ENCODE assay signal across 12 cellular contexts in the genomic region with DNA sequence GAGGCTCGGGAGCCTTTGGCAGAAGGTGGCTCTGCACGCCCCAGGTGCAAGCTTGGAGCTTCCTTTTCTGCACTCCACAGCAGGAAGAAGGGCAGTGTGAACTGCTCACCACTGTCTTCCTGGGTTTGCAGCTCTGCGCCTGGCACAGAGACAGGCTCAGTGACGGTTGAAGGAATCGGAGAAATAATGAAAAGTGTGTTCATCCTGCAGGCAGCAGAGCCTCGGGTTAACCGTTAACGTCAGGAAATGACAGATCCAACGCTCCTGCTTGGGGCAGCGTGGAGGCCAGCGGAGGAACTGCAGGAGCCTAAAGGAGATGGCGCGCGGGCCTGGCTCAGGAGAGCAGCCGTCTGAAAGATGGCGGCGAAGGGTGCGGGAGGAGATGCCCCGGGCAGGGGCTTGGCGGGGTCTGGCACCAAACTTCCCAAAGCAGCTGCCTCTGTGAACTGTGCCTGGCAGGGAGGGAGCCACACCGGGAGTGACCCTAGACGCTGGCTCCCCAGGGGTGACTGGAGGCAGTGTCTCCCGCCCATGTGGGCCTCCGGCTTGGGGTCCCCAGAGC. TPM values are rescaled to one million over a fixed set of nuclear protein-coding genes. Genes with fewer than 3 reads are reported as not detected.
DNase-seq lines count a peak whose midpoint lies in the region; ATAC-seq, FAIRE-seq and TF ChIP-seq lines count a peak whose summit lies in the region.
"Had no signal": no experiment of that assay in that cellular context is flagged by ENCODE, and none has a peak within 500 bp of the region (broad histone marks: within the 10 kb centered on the region; RNA-seq: fewer than 3 reads in every experiment).

No MANE protein-coding gene starts in this region.

- DNase-seq in AG04449 (ENCODE audit: low read depth, low spot score) (no peak), kidney glomerular epithelial cell (lab: John Stamatoyannopoulos, UW) (peak; percentile 27), small intestine (no peak), NCI-H69 (lab: John Stamatoyannopoulos, UW) (no peak), vagina (ENCODE audit: extremely low spot score in 2 of 2) (no peak), nucleus accumbens (lab: John Stamatoyannopoulos, UW) (no peak)
- peak; percentile 3 for DNase-seq in activated T-cell treated with anti-CD3 and anti-CD28 coated beads, Interleukin-2, amount 50 U/mL, for 4 hours
- DNase-seq: activated CD4-positive, alpha-beta memory T cell treated with anti-CD3 and anti-CD28 coated beads, Interleukin-2, amount 10 ng/mL, durations not matched to agents 7 days and 5 days; occipital lobe had no signal

- TF ChIP-seq CTCF in AG04449 (IDR thresholded peaks at IDR 0.05; ENCODE audit: insufficient read depth, low read length, missing control alignments) (peak; percentile 47), GM12872 (IDR thresholded peaks at IDR 0.05; ENCODE audit: insufficient read depth, low read depth, low read length) (peak; percentile 38; the same call in 1 of the 3 replicates), vagina (IDR thresholded peaks at IDR 0.05) (no peak)

- no peaks in the 10 kb centered on the region for H3K36me3 Mint-ChIP-seq in activated T-cell treated with anti-CD3 and anti-CD28 coated beads, Interleukin-2, amount 50 U/mL, for 4 hours (ENCODE audit: insufficient read depth)

- no peak overlapping the region for H3K4me3 ChIP-seq in AG04449 (ENCODE audit: low read depth, low read length)
- H3K4me3 ChIP-seq in small intestine (ENCODE audit: low read depth in 1 of 2, low read length in 2 of 2), result no peak overlapping the region
- no peak overlapping the region for H3K4me3 ChIP-seq in vagina
- H3K4me3 ChIP-seq: stomach had no signal

- no peak overlapping the region for H3K27ac ChIP-seq in small intestine (ENCODE audit: low read depth in 1 of 2, low read length in 1 of 2)
- H3K27ac ChIP-seq in vagina, result no peak overlapping the region
- H3K27ac ChIP-seq: stomach had no signal

- H3K4me3 Mint-ChIP-seq in activated T-cell treated with anti-CD3 and anti-CD28 coated beads, Interleukin-2, amount 50 U/mL, for 4 hours, result no peak overlapping the region
- H3K4me3 Mint-ChIP-seq: activated CD4-positive, alpha-beta memory T cell treated with anti-CD3 and anti-CD28 coated beads, Interleukin-2, amount 10 ng/mL, durations not matched to agents 7 days and 5 days had no signal

- POLR2A ChIA-PET in AG04449 (lab: Yijun Ruan, JAX), result no interaction called here

- H3K36me3 ChIP-seq in small intestine (ENCODE audit: control insufficient read depth in 2 of 2, insufficient read depth in 2 of 2, low read length in 2 of 2) (no peaks in the 10 kb centered on the region), vagina (no peaks in the 10 kb centered on the region)
- H3K36me3 ChIP-seq: stomach had no signal

- no peaks in the 10 kb centered on the region for H3K9me3 ChIP-seq in small intestine (ENCODE audit: control insufficient read depth, low read depth)
- no peaks in the 10 kb centered on the region for H3K9me3 ChIP-seq in vagina
- H3K9me3 ChIP-seq: stomach had no signal

- peaks cover 4% of the 10 kb centered on the region for H3K4me1 Mint-ChIP-seq in activated T-cell treated with anti-CD3 and anti-CD28 coated beads, Interleukin-2, amount 50 U/mL, for 4 hours (ENCODE audit: low read depth)

- H3K9me3 Mint-ChIP-seq in activated T-cell treated with anti-CD3 and anti-CD28 coated beads, Interleukin-2, amount 50 U/mL, for 4 hours, result no peaks in the 10 kb centered on the region
- H3K9me3 Mint-ChIP-seq: activated CD4-positive, alpha-beta memory T cell treated with anti-CD3 and anti-CD28 coated beads, Interleukin-2, amount 10 ng/mL, durations not matched to agents 7 days and 5 days had no signal

- peak; percentile 53 to 55 for ATAC-seq in activated T-cell treated with anti-CD3 and anti-CD28 coated beads, Interleukin-2, amount 50 U/mL, for 4 hours

- FAIRE-seq in small intestine (lab: Jason Lieb, UNC), result no peak
- FAIRE-seq: endothelial cell of umbilical vein had no signal

- no peak for TF ChIP-seq POLR2A in vagina (IDR thresholded peaks at IDR 0.05)

- 36 to 48% (median 38%) methylated on average over 24 of the region's 24 CpGs for WGBS in small intestine, 3 donors

- peaks cover 36% of the 10 kb centered on the region for H3K27me3 Mint-ChIP-seq in activated T-cell treated with anti-CD3 and anti-CD28 coated beads, Interleukin-2, amount 50 U/mL, for 4 hours (ENCODE audit: low read depth)

- no peaks in the 10 kb centered on the region for H3K4me1 ChIP-seq in small intestine (ENCODE audit: control insufficient read depth in 2 of 2, insufficient read depth in 1 of 2, low read depth in 1 of 2, low read length in 1 of 2)
- H3K4me1 ChIP-seq in vagina, result peaks cover 9% of the 10 kb centered on the region

- CTCF ChIA-PET in AG04449 (lab: Yijun Ruan, JAX), result interaction anchor here (1.0 to 2.0 kb wide), 4 partner anchors 9 to 89 kb away, joined by 4 to 11 read pairs (median 5); no protein-coding TSS in a partner anchor

- intact Hi-C loops in vagina (cut with DNase I), result no loop called here

- H3K27me3 ChIP-seq in small intestine (ENCODE audit: control insufficient read depth in 2 of 2, insufficient read depth in 2 of 2, low read length in 2 of 2) (peaks cover 10% of the 10 kb centered on the region in 2 donors), vagina (no peaks in the 10 kb centered on the region)

RNA-seq across cellular contexts. Expression of a gene that starts 10.9 kb away (rescaled TPM):
- total RNA-seq in activated T-cell treated with anti-CD3 and anti-CD28 coated beads, Interleukin-2, amount 50 U/mL, for 4 hours, result not detected
- polyA plus RNA-seq in small intestine, result 1 to 10 TPM in 2 of 3 donors, under 1 TPM in 1; 0.89 to 8.8 (median 4.9) TPM
- 33.9 TPM for total RNA-seq in vagina
- total RNA-seq: activated CD4-positive, alpha-beta memory T cell treated with anti-CD3 and anti-CD28 coated beads, Interleukin-2, amount 10 ng/mL, durations not matched to agents 7 days and 5 days; endothelial cell of umbilical vein had no signal
- polyA plus RNA-seq: endothelial cell of umbilical vein had no signal

RNA-seq across cellular contexts. Expression of a gene that starts 46.2 kb away (rescaled TPM):
- total RNA-seq in activated T-cell treated with anti-CD3 and anti-CD28 coated beads, Interleukin-2, amount 50 U/mL, for 4 hours, result 100 to 1,000 TPM; 292 to 315 (median 315) TPM
- 10 to 100 TPM; 34.0 to 69.3 (median 42.7) TPM for polyA plus RNA-seq in small intestine
- 42.5 TPM for total RNA-seq in vagina

RNA-seq across cellular contexts. Expression of a gene that starts 47.6 kb away (rescaled TPM):
- 10 to 100 TPM; 32.1 to 36.6 (median 34.3) TPM for total RNA-seq in activated T-cell treated with anti-CD3 and anti-CD28 coated beads, Interleukin-2, amount 50 U/mL, for 4 hours
- polyA plus RNA-seq in small intestine, result 10 to 100 TPM in 1 of 3 donors, 1 to 10 TPM in 2; 6.6 to 11.9 (median 7.0) TPM
- total RNA-seq in vagina, result 19.6 TPM

RNA-seq across cellular contexts. Expression of a gene that starts 53.5 kb away (rescaled TPM):
- total RNA-seq in activated T-cell treated with anti-CD3 and anti-CD28 coated beads, Interleukin-2, amount 50 U/mL, for 4 hours, result 1 to 10 TPM; 1.6 to 2.4 (median 1.9) TPM
- polyA plus RNA-seq in small intestine, result under 1 TPM; 0.72 to 0.89 (median 0.81) TPM
- 15.2 TPM for total RNA-seq in vagina
- total RNA-seq: occipital lobe had no signal

Comparison
In these comparisons a context has a peak if more than half of its experiments do, and no peak if none do; other contexts are left out.
1. DNase-seq: peak in activated T-cell treated with anti-CD3 and anti-CD28 coated beads, Interleukin-2, amount 50 U/mL, for 4 hours (single experiment) and kidney glomerular epithelial cell (single experiment); none in AG04449 (single experiment), small intestine (single experiment), NCI-H69 (single experiment), vagina (0 of 2) and nucleus accumbens (0 of 56).
2. CTCF ChIP-seq: peak in AG04449 (single experiment) and GM12872 (single experiment); none in vagina (0 of 3).
3. RNA of a gene that starts 10.9 kb away (total RNA-seq): 33.9 TPM in vagina (single experiment); not detected in activated T-cell treated with anti-CD3 and anti-CD28 coated beads, Interleukin-2, amount 50 U/mL, for 4 hours; every median in the first group is over 10 times any median in the second.